In genomic region chr4:39464886-39465501, GRCh38 we compare ENCODE assay signal across 9 cellular contexts. TPM values are rescaled to one million over a fixed set of nuclear protein-coding genes. Genes with fewer than 3 reads are reported as not detected.
A peak's percentile ranks its signal among the peaks of the same experiment; 100 is the strongest.
DNase-seq lines count a peak whose midpoint lies in the region; ATAC-seq, FAIRE-seq and TF ChIP-seq lines count a peak whose summit lies in the region.
"Had no signal": no experiment of that assay in that cellular context is flagged by ENCODE, and none has a peak within 500 bp of the region (broad histone marks: within the 10 kb centered on the region; RNA-seq: fewer than 3 reads in every experiment).

No MANE protein-coding gene starts in this region.

- no peak for TF ChIP-seq POLR2A in adrenal gland (IDR thresholded peaks at IDR 0.05)

- peaks cover 18% of the 10 kb centered on the region for H3K79me2 ChIP-seq in hepatocyte

- WGBS in hepatocyte (ENCODE audit: low lambda C conversion rate, missing lambda C conversion rate) = 38% methylated on average over 2 of the region's 2 CpGs
- 26 to 40% (median 32%) methylated on average over 2 of the region's 2 CpGs for WGBS in adrenal gland, 4 donors

- H2AFZ ChIP-seq in hepatocyte = no peak overlapping the region

- H3K27ac ChIP-seq in hepatocyte = peak overlapping the region; percentile 62
- peak overlapping the region in 2 of 5 donors; percentile 21 to 39 for H3K27ac ChIP-seq in adrenal gland

- DNase-seq in BE2C (peak; percentile 78), HT1080 (ENCODE audit: low read depth) (peak; percentile 77), hepatocyte (ENCODE audit: low spot score) (peak; percentile 76), retina (no peak), KG1 (lab: John Stamatoyannopoulos, UW) (no peak), adrenal gland (no peak)
- DNase-seq: activated CD4-positive, alpha-beta memory T cell treated with anti-CD3 and anti-CD28 coated beads for 36 hours had no signal

- H3K27me3 ChIP-seq in BE2C = no peaks in the 10 kb centered on the region
- no peaks in the 10 kb centered on the region for H3K27me3 ChIP-seq in hepatocyte
- H3K27me3 ChIP-seq in adrenal gland = no peaks in the 10 kb centered on the region

- intact Hi-C loops in adrenal gland (cut with DNase I) = loop anchor here in 1 of 2 donors (5.0 kb wide), 1 partner anchor 512 kb away; the partner anchor contains the start of gene PDS5A

- peak; percentile 86 for FAIRE-seq in TTC549 (lab: Jason Lieb, UNC)

- ATAC-seq in HG03520 (IDR thresholded peaks at IDR 0.05; ENCODE audit: unreplicated experiment) = no peak

- H3K4me1 ChIP-seq in BE2C (peaks cover 4% of the 10 kb centered on the region), hepatocyte (ENCODE audit: insufficient read depth) (peaks cover under 1% of the 10 kb centered on the region), adrenal gland (replicated peaks in 1 of 2) (peaks cover under 1 to 10% of the 10 kb centered on the region in 2 donors)

- TF ChIP-seq CTCF in BE2C (IDR thresholded peaks at IDR 0.05; ENCODE audit: low read depth, low read length) = peak; percentile 35
- TF ChIP-seq CTCF in hepatocyte (IDR thresholded peaks at IDR 0.05; ENCODE audit: poor library complexity) = no peak
- TF ChIP-seq CTCF in adrenal gland (IDR thresholded peaks at IDR 0.05) = no peak

- H3K9me3 ChIP-seq in BE2C = no peaks in the 10 kb centered on the region
- no peaks in the 10 kb centered on the region for H3K9me3 ChIP-seq in hepatocyte (ENCODE audit: low read depth)
- no peaks in the 10 kb centered on the region for H3K9me3 ChIP-seq in adrenal gland (replicated peaks in 1 of 3)

- H3K36me3 ChIP-seq in BE2C = peaks cover 36% of the 10 kb centered on the region
- no peaks in the 10 kb centered on the region for H3K36me3 ChIP-seq in hepatocyte (replicated peaks; ENCODE audit: insufficient read depth, low read depth)
- peaks cover 0 to 23% of the 10 kb centered on the region in 2 donors for H3K36me3 ChIP-seq in adrenal gland (replicated peaks in 1 of 2)

- no peak overlapping the region for H3K4me2 ChIP-seq in hepatocyte

- H3K9me2 ChIP-seq in hepatocyte (replicated peaks; ENCODE audit: insufficient read depth) = no peaks in the 10 kb centered on the region

- H3K4me3 ChIP-seq in BE2C (ENCODE audit: low read depth, low read length) = no peak overlapping the region
- H3K4me3 ChIP-seq in hepatocyte = no peak overlapping the region
- H3K4me3 ChIP-seq in adrenal gland = no peak overlapping the region

- no peaks in the 10 kb centered on the region for H4K20me1 ChIP-seq in hepatocyte (ENCODE audit: insufficient read depth, poor library complexity, severe bottlenecking)

RNA-seq across cellular contexts. Expression of gene LIAS, which starts 6.1 kb away (rescaled TPM):
- polyA plus RNA-seq in BE2C (2012; ENCODE audit: insufficient read depth, insufficient read length, low read depth) = 5.5 TPM
- total RNA-seq in HT1080 (2014; rRNA removed; shearing (Covaris generic)) = 17.4 and 18.4 TPM in 2 replicates
- polyA plus RNA-seq in HT1080 (2015; cell fraction: cytosol; rRNA removed) = 20.2 and 21.9 TPM in 2 replicates
- polyA plus RNA-seq in HT1080 (2015; cell fraction: nucleus; rRNA removed) = 34.1 and 38.4 TPM in 2 replicates
- total RNA-seq in hepatocyte (10.3 and 12.3 TPM in 2 replicates), adrenal gland (10 to 100 TPM in 7 of 8 donors, 1 to 10 TPM in 1; 7.0 to 23.7 (median 16.9) TPM)
- polyA plus RNA-seq in hepatocyte (10.4 and 12.3 TPM in 2 replicates), adrenal gland (10 to 100 TPM; 17.1 to 29.6 (median 18.4) TPM)

RNA-seq across cellular contexts. Expression of gene RPL9, which starts 6.3 kb away (rescaled TPM):
- 202 TPM for polyA plus RNA-seq in BE2C (2012; ENCODE audit: insufficient read depth, insufficient read length, low read depth)
- 1,343 and 2,018 TPM in 2 replicates for total RNA-seq in HT1080 (2014; rRNA removed; shearing (Covaris generic))
- 3,369 and 5,062 TPM in 2 replicates for polyA plus RNA-seq in HT1080 (2015; cell fraction: cytosol; rRNA removed)
- polyA plus RNA-seq in HT1080 (2015; cell fraction: nucleus; rRNA removed) = 935 and 1,520 TPM in 2 replicates
- total RNA-seq in hepatocyte = 2,831 and 3,164 TPM in 2 replicates
- 439 and 475 TPM in 2 replicates for polyA plus RNA-seq in hepatocyte
- total RNA-seq in adrenal gland = 1,000 to 10,000 TPM in 7 of 8 donors, 100 to 1,000 TPM in 1; 951 to 3,860 (median 1,477) TPM
- polyA plus RNA-seq in adrenal gland = 1,000 to 10,000 TPM; 1,235 to 1,944 (median 1,931) TPM

RNA-seq across cellular contexts. Expression of gene KLB, which starts 58.3 kb away (rescaled TPM):
- polyA plus RNA-seq in BE2C (2012; ENCODE audit: insufficient read depth, insufficient read length, low read depth) = 0.14 TPM
- not detected in 2 replicates for total RNA-seq in HT1080 (2014; rRNA removed; shearing (Covaris generic))
- not detected in 2 replicates for polyA plus RNA-seq in HT1080 (2015; cell fraction: cytosol; rRNA removed)
- not detected in 2 replicates for polyA plus RNA-seq in HT1080 (2015; cell fraction: nucleus; rRNA removed)
- total RNA-seq in hepatocyte = 18.2 and 20.3 TPM in 2 replicates
- 7.5 and 11.5 TPM in 2 replicates for polyA plus RNA-seq in hepatocyte
- total RNA-seq in adrenal gland = under 1 TPM in 6 of 8 donors, not detected in 2; under 0.01 to 0.30 (median 0.11) TPM
- 1 to 10 TPM in 1 of 3 donors, under 1 TPM in 2; under 0.01 to 1.1 (median 0.16) TPM for polyA plus RNA-seq in adrenal gland
- total RNA-seq: activated CD4-positive, alpha-beta memory T cell treated with anti-CD3 and anti-CD28 coated beads for 36 hours had no signal

Comparison
In these comparisons a context has a peak if more than half of its experiments do, and no peak if none do; other contexts are left out.
1. DNase-seq: peak in BE2C (single experiment), HT1080 (single experiment) and hepatocyte (single experiment); none in retina (single experiment), KG1 (single experiment) and adrenal gland (0 of 7).
2. RNA of gene KLB, which starts 58.3 kb away (total RNA-seq): 18.2 to 20.3 TPM in hepatocyte; under 0.01 to 0.30 TPM in adrenal gland and not detected in HT1080; every median in the first group is over 10 times any median in the second.